In the genomic region with DNA sequence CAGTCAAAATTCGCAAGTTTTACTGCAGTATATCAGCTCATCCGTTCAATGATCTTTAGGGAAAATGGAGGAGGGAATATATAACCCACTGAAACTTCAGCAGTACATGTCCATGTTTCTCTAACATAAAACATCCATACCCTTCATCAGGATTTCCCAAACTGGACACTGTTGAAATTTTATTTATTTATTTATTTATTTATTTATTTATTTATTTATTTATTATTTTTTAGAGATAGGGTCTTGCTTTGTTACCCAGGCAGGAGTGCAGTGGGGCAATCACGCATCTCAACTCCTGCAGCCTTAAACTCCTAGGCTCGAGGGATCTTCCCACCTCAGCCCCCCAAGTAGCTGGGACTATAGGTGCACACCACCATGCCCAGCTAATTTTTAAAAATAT, we compare ENCODE assay signal across 9 cellular contexts. TPM values are rescaled to one million over a fixed set of nuclear protein-coding genes. Genes with fewer than 3 reads are reported as not detected.
"Had no signal": no experiment of that assay in that cellular context is flagged by ENCODE, and none has a peak within 500 bp of the region (broad histone marks: within the 10 kb centered on the region; RNA-seq: fewer than 3 reads in every experiment).

No MANE protein-coding gene starts in this region.

- ATAC-seq: HepG2, K562 had no signal

- H3K27ac Mint-ChIP-seq: IgD-negative memory B cell had no signal

- H3K27ac ChIP-seq: HL-60 had no signal

- H3K27me3 Mint-ChIP-seq: IgD-negative memory B cell had no signal

- H3K4me3 Mint-ChIP-seq: IgD-negative memory B cell had no signal

- H3K4me3 ChIP-seq: K562 had no signal

- DNase-seq: IMR-90, KBM-7, KG1 had no signal

- FAIRE-seq: HepG2, HTR-8/SVneo, K562 had no signal

RNA-seq across cellular contexts. Expression of a gene that starts 14.8 kb away (rescaled TPM):
- total RNA-seq: HT-29 had no signal
